ENCODE assay signal across 1 cellular context in genomic region chr11:2988361-2988762, GRCh38.
TF ChIP-seq lines count a peak whose summit lies in the region.

No MANE protein-coding gene starts in this region.

TF ChIP-seq in GM12878, 131 proteins besides CTCF, POLR2A, EP300 and RAD21 (continued from another document):
- TF ChIP-seq CEBPZ (IDR thresholded peaks at IDR 0.05; ENCODE audit: low read depth, low read length) (no peak), TCF12 (IDR thresholded peaks at IDR 0.05; ENCODE audit: low read depth, low read length) (no peak), SREBF2 (IDR thresholded peaks at IDR 0.05; ENCODE audit: low read length) (no peak), NKRF (conservative IDR thresholded peaks at IDR 0.05) (no peak), MXI1 (IDR thresholded peaks at IDR 0.05; ENCODE audit: low read depth, low read length) (no peak), ZNF207 (IDR thresholded peaks at IDR 0.05; ENCODE audit: borderline replicate concordance) (no peak), NR2C2 (IDR thresholded peaks at IDR 0.05; ENCODE audit: borderline replicate concordance, control insufficient read depth, insufficient read length, low read depth) (no peak), USF2 (IDR thresholded peaks at IDR 0.05; ENCODE audit: borderline replicate concordance, low read depth, low read length) (no peak), SKIL (IDR thresholded peaks at IDR 0.05; ENCODE audit: low read depth, poor library complexity, severe bottlenecking) (no peak), MAX (IDR thresholded peaks at IDR 0.05; ENCODE audit: low read depth, low read length) (no peak), DPF2 (IDR thresholded peaks at IDR 0.05) (no peak), EGR1 (IDR thresholded peaks at IDR 0.05; ENCODE audit: borderline replicate concordance in 1 of 2, low read depth in 2 of 2, low read length in 2 of 2) (no peak), BCLAF1 (IDR thresholded peaks at IDR 0.05) (no peak), BRCA1 (IDR thresholded peaks at IDR 0.05; ENCODE audit: low read depth, low read length) (no peak)
TF ChIP-seq in GM12878: peak in this region for 0.
